Comparison of ENCODE assay signal across 14 cellular contexts in genomic region chr18:21366896-21367295, GRCh38.
"Had no signal": no experiment of that assay in that cellular context is flagged by ENCODE, and none has a peak within 500 bp of the region (broad histone marks: within the 10 kb centered on the region; RNA-seq: fewer than 3 reads in every experiment).

No MANE protein-coding gene starts in this region.

- H3K36me3 Mint-ChIP-seq: activated naive CD8-positive, alpha-beta T cell; natural killer cell had no signal

- H3K27ac ChIP-seq: dorsolateral prefrontal cortex, heart right ventricle, pancreas, suprapubic skin, upper lobe of right lung had no signal

- H3K9me3 ChIP-seq: heart right ventricle, mucosa of descending colon, pancreas, suprapubic skin, upper lobe of right lung had no signal

- H3K27ac Mint-ChIP-seq: activated naive CD8-positive, alpha-beta T cell; natural killer cell had no signal

- H3K4me1 ChIP-seq: pancreas, suprapubic skin, upper lobe of right lung had no signal

- H3K9me3 Mint-ChIP-seq: activated T-cell treated with anti-CD3 and anti-CD28 coated beads, Interleukin-2, amount 50 U/mL, for 4 hours; natural killer cell had no signal

- H3K4me3 ChIP-seq: dorsolateral prefrontal cortex, heart right ventricle, mucosa of descending colon, pancreas, suprapubic skin, upper lobe of right lung had no signal

- H3K4me1 Mint-ChIP-seq: natural killer cell had no signal

- H3K4me3 Mint-ChIP-seq: activated naive CD8-positive, alpha-beta T cell; activated T-cell treated with anti-CD3 and anti-CD28 coated beads, Interleukin-2, amount 50 U/mL, for 4 hours; natural killer cell had no signal

- H3K36me3 ChIP-seq: heart right ventricle, pancreas, suprapubic skin, upper lobe of right lung had no signal

- DNase-seq: activated gamma-delta T cell; activated T-cell treated with anti-CD3 and anti-CD28 coated beads, Interleukin-2, amount 50 U/mL, for 4 hours; dorsolateral prefrontal cortex; heart right ventricle; left cardiac atrium; mucosa of descending colon; natural killer cell; pancreas; stimulated activated CD4-positive, alpha-beta T cell treated with anti-CD3 and anti-CD28 coated beads, Interleukin-2, amount 100 ng/mL, for 48 hours; stimulated activated naive CD4-positive, alpha-beta T cell treated with Interleukin-2 at 50 U/mL for 16 hours; T-helper 2 cell; upper lobe of right lung had no signal
